In genomic region chr11:10318527-10318802, GRCh38 we compare ENCODE assay signal across 15 cellular contexts. TPM values are rescaled to one million over a fixed set of nuclear protein-coding genes. Genes with fewer than 3 reads are reported as not detected.
DNase-seq lines count a peak whose midpoint lies in the region; ATAC-seq, FAIRE-seq and TF ChIP-seq lines count a peak whose summit lies in the region.
"Had no signal": no experiment of that assay in that cellular context is flagged by ENCODE, and none has a peak within 500 bp of the region (broad histone marks: within the 10 kb centered on the region; RNA-seq: fewer than 3 reads in every experiment).

No MANE protein-coding gene starts in this region.

- no peaks in the 10 kb centered on the region for H3K36me3 Mint-ChIP-seq in neural progenitor cell

- H3K4me3 ChIP-seq in GM12865 (ENCODE audit: low read depth, low read length) (no peak overlapping the region; the same call in 1 of the 2 replicates), neural progenitor cell (no peak overlapping the region), kidney (ENCODE audit: low read length in 2 of 2) (no peak overlapping the region)
- H3K4me3 ChIP-seq: suprapubic skin had no signal

- H3K4me1 Mint-ChIP-seq in neural progenitor cell = peaks cover 41% of the 10 kb centered on the region

- H3K27me3 Mint-ChIP-seq in neural progenitor cell (ENCODE audit: insufficient read depth, low read depth) = peaks cover 2% of the 10 kb centered on the region

- no peak for FAIRE-seq in kidney (lab: Jason Lieb, UNC)

- no peaks in the 10 kb centered on the region for H4K20me1 ChIP-seq in neural progenitor cell (ENCODE audit: low read depth)

- H3K27me3 ChIP-seq in neural progenitor cell = no peaks in the 10 kb centered on the region
- H3K27me3 ChIP-seq: suprapubic skin had no signal

- H3K27ac ChIP-seq in neural progenitor cell (no peak overlapping the region), kidney (ENCODE audit: low read depth in 2 of 2, low read length in 2 of 2) (no peak overlapping the region)
- H3K27ac ChIP-seq: suprapubic skin had no signal

- DNase-seq in GM12865 (ENCODE audit: low read depth) (peak; percentile 10), NCI-H1092 treated with DMSO at 0.1 percent for 48 hours (lab: John Stamatoyannopoulos, UW) (peak; percentile 61), SHP77 treated with DMSO at 0.1 percent for 48 hours (lab: John Stamatoyannopoulos, UW) (peak; percentile 62), neural progenitor cell (ENCODE audit: low spot score) (no peak), kidney (no peak)
- no peak for DNase-seq in activated T-cell treated with anti-CD3 and anti-CD28 coated beads, Interleukin-2, amount 50 U/mL, for 48 hours
- DNase-seq: activated CD4-positive, alpha-beta T cell treated with anti-CD3 and anti-CD28 coated beads, Interleukin-2, amount 50 U/mL, for 1 hour; activated naive CD4-positive, alpha-beta T cell treated with Interleukin-2 at 50 U/mL for 16 hours; caudate nucleus; GOT3; hypothalamus; NCI-H1436; T-helper 17 cell had no signal

- no peak overlapping the region for H3K4me3 Mint-ChIP-seq in neural progenitor cell
- H3K4me3 Mint-ChIP-seq: T-helper 17 cell had no signal

- H3K9me3 ChIP-seq in neural progenitor cell (ENCODE audit: low read depth) = no peaks in the 10 kb centered on the region
- no peaks in the 10 kb centered on the region for H3K9me3 ChIP-seq in kidney (ENCODE audit: control insufficient read depth in 1 of 2, low read length in 2 of 2)
- H3K9me3 ChIP-seq: suprapubic skin had no signal

- intact Hi-C loops in kidney (cut with DNase I) = loop anchor here (10.0 kb wide), 1 partner anchor 554 kb away; no protein-coding TSS in a partner anchor

- H3K4me2 ChIP-seq in neural progenitor cell = peak overlapping the region; percentile 63

- peak overlapping the region; percentile 77 for H3K27ac Mint-ChIP-seq in neural progenitor cell
- H3K27ac Mint-ChIP-seq: T-helper 17 cell had no signal

- no peak for ATAC-seq in GM21528 (IDR thresholded peaks at IDR 0.05; ENCODE audit: low FRiP score, unreplicated experiment)

- H3K79me2 ChIP-seq in neural progenitor cell (ENCODE audit: low read depth) = no peaks in the 10 kb centered on the region

- H2AFZ ChIP-seq in neural progenitor cell (replicated peaks) = no peak overlapping the region

- TF ChIP-seq CTCF in GM12865 (IDR thresholded peaks at IDR 0.05; ENCODE audit: insufficient read depth, low read depth, low read length, missing control alignments) = no peak
- TF ChIP-seq CTCF in neural progenitor cell (IDR thresholded peaks at IDR 0.05) = no peak
- no peak for TF ChIP-seq CTCF in kidney (IDR thresholded peaks at IDR 0.05; ENCODE audit: borderline replicate concordance, extremely low read depth, insufficient read depth)

- H3F3A ChIP-seq in neural progenitor cell (ENCODE audit: low read depth) = peaks cover 32% of the 10 kb centered on the region

- H3K9ac ChIP-seq in neural progenitor cell (no peak overlapping the region), kidney (ENCODE audit: low read length in 2 of 2) (peak overlapping the region in 1 of 2 donors; percentile 15)

- H3K9me3 Mint-ChIP-seq in neural progenitor cell = no peaks in the 10 kb centered on the region

- H3K4me1 ChIP-seq in neural progenitor cell (peaks cover 32% of the 10 kb centered on the region), kidney (ENCODE audit: control insufficient read depth in 1 of 2, insufficient read depth in 1 of 2, low read depth in 1 of 2, low read length in 2 of 2) (peaks cover 14 to 24% of the 10 kb centered on the region in 2 donors)

- H3K36me3 ChIP-seq in neural progenitor cell = no peaks in the 10 kb centered on the region
- H3K36me3 ChIP-seq in kidney (ENCODE audit: control insufficient read depth in 1 of 2, insufficient read depth in 2 of 2, low read length in 2 of 2) = no peaks in the 10 kb centered on the region
- H3K36me3 ChIP-seq: suprapubic skin had no signal

RNA-seq across cellular contexts. Expression of gene ADM, which starts 13.6 kb away (rescaled TPM):
- total RNA-seq in neural progenitor cell (ENCODE audit: low replicate concordance) (3.8 and 8.5 TPM in 2 replicates), kidney (14.4 TPM)
- 80.9 TPM for polyA plus RNA-seq in kidney (ENCODE audit: insufficient read depth, low read depth, low replicate concordance)

RNA-seq across cellular contexts. Expression of gene SBF2, which starts 24.4 kb away (rescaled TPM):
- 48.2 and 51.1 TPM in 2 replicates for total RNA-seq in neural progenitor cell (ENCODE audit: low replicate concordance)
- 55.4 TPM for total RNA-seq in kidney
- polyA plus RNA-seq in kidney (ENCODE audit: insufficient read depth, low read depth, low replicate concordance) = 13.1 TPM

Comparison
In these comparisons a context has a peak if more than half of its experiments do, and no peak if none do; other contexts are left out.
1. DNase-seq: peak in GM12865 (single experiment), NCI-H1092 treated with DMSO at 0.1 percent for 48 hours (single experiment) and SHP77 treated with DMSO at 0.1 percent for 48 hours (single experiment); none in neural progenitor cell (single experiment), activated T-cell treated with anti-CD3 and anti-CD28 coated beads, Interleukin-2, amount 50 U/mL, for 48 hours (0 of 2) and kidney (single experiment).